Comparison of ENCODE assay signal across 20 cellular contexts in the genomic region with DNA sequence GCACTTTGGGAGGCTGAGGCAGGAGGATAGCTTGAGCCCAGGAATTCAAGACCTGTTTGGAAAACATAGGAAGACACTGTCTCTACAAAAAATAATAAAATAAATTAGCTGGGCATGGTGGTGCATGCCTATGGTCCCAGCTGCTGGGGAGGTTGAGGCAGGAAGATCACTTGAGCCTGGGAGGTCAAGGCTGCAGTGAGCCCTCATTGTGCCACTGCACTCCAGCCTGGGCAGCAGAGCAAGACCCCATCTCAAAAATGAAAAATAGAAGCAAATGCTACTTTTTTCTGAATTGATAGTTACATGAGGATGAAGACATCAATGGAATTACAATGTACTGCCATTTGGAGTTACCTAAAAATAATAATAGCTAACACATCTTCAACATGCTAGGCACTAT.
"Had no signal": no experiment of that assay in that cellular context is flagged by ENCODE, and none has a peak within 500 bp of the region (broad histone marks: within the 10 kb centered on the region; RNA-seq: fewer than 3 reads in every experiment).

No MANE protein-coding gene starts in this region.

- H3K4me1 ChIP-seq: SJSA1 had no signal

- H3K4me3 ChIP-seq: SJSA1, SK-N-MC had no signal

- H3K27ac Mint-ChIP-seq: IgD-negative memory B cell had no signal

- H3K27me3 Mint-ChIP-seq: IgD-negative memory B cell had no signal

- H3K9me3 ChIP-seq: SJSA1 had no signal

- DNase-seq: KBM-7, MV-4-11, NCI-H1048, NCI-H1105, NCI-H1417 treated with DMSO at 0.1 percent for 48 hours, NCI-H146, NCI-H1694 treated with DMSO at 0.1 percent for 48 hours, NCI-H1930, NCI-H2081, NCI-H2107, NCI-H2227 treated with DMSO at 0.1 percent for 48 hours, NCI-H524, NCI-H69, NCI-H774, Right ventricle myocardium superior, RPMI8226, SIG-M5 had no signal

- H3K27me3 ChIP-seq: SJSA1 had no signal

- H3K27ac ChIP-seq: SJSA1, SK-N-MC had no signal
